ENCODE assay signal across 11 cellular contexts in the genomic region with DNA sequence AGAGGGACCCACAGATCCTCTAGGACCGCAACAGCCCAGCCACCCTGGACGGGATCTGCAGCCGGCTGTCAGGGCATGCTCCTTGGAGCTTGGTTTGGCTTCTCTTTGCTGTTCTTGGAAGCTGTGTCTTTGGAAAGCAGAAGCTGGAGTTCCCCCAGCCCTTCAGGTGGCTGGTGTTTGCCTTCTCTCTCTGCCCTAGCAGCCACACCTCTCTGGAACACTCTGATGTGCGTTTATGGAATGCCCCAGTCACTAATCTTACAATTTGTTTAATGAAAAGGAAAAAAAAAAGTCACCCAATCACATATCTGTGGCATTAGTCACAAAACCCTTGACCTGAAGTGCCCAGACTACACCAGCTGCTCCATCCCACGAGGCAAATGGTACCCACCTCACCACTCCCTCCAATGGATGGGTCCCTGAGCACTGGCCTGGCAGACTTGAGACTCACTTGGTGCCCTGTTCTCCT.
DNase-seq lines count a peak whose midpoint lies in the region; TF ChIP-seq lines count a peak whose summit lies in the region.
"Had no signal": no experiment of that assay in that cellular context is flagged by ENCODE, and none has a peak within 500 bp of the region (broad histone marks: within the 10 kb centered on the region; RNA-seq: fewer than 3 reads in every experiment).

No MANE protein-coding gene starts in this region.

- peaks cover 34 to 67% (median 48%) of the 10 kb centered on the region in 3 donors for H3K4me1 ChIP-seq in esophagus squamous epithelium
- H3K4me1 ChIP-seq in stomach, result peaks cover 18 to 34% (median 31%) of the 10 kb centered on the region in 4 donors

- no peaks in the 10 kb centered on the region for H3K4me1 Mint-ChIP-seq in activated CD4-positive, alpha-beta T cell treated with anti-CD3 and anti-CD28 coated beads, Interleukin-2, amount 10 ng/mL, durations not matched to agents 24 days and 14 days

- no peaks in the 10 kb centered on the region for H3K27me3 ChIP-seq in esophagus squamous epithelium
- H3K27me3 ChIP-seq in stomach, result no peaks in the 10 kb centered on the region
- H3K27me3 ChIP-seq: right atrium auricular region had no signal

- H3K9me3 ChIP-seq in esophagus squamous epithelium (no peaks in the 10 kb centered on the region), stomach (no peaks in the 10 kb centered on the region)
- H3K9me3 ChIP-seq: right atrium auricular region had no signal

- peak overlapping the region in 1 of 4 donors; percentile 17 for H3K4me3 ChIP-seq in esophagus squamous epithelium
- H3K4me3 ChIP-seq in stomach, result no peak overlapping the region
- H3K4me3 ChIP-seq: right atrium auricular region had no signal

- no peak overlapping the region for H3K27ac Mint-ChIP-seq in activated CD4-positive, alpha-beta T cell treated with anti-CD3 and anti-CD28 coated beads, Interleukin-2, amount 10 ng/mL, durations not matched to agents 24 days and 14 days

- DNase-seq in NCI-H146 (lab: John Stamatoyannopoulos, UW) (peak; percentile 47), NCI-H146 treated with DMSO at 0.1 percent for 48 hours (lab: John Stamatoyannopoulos, UW; ENCODE audit: unreplicated experiment) (no peak), NCI-H69 (lab: John Stamatoyannopoulos, UW) (peak; percentile 83), esophagus squamous epithelium (lab: John Stamatoyannopoulos, UW) (no peak), stomach (peak; percentile 60), substantia nigra (lab: John Stamatoyannopoulos, UW) (no peak)
- no peak for DNase-seq in activated CD4-positive, alpha-beta T cell treated with anti-CD3 and anti-CD28 coated beads, Interleukin-2, amount 10 ng/mL, durations not matched to agents 24 days and 14 days
- no peak for DNase-seq in central memory CD4-positive, alpha-beta T cell
- DNase-seq: activated T-cell treated with anti-CD3 and anti-CD28 coated beads, Interleukin-2, amount 50 U/mL, for 4 hours had no signal

- TF ChIP-seq CTCF in esophagus squamous epithelium (IDR thresholded peaks at IDR 0.05), result no peak
- no peak for TF ChIP-seq CTCF in stomach (IDR thresholded peaks at IDR 0.05)

- peak overlapping the region; percentile 73 to 87 (median 77) for H3K27ac ChIP-seq in esophagus squamous epithelium
- H3K27ac ChIP-seq in stomach, result peak overlapping the region; percentile 24 to 83 (median 73)
- no peak overlapping the region for H3K27ac ChIP-seq in substantia nigra (ENCODE audit: low read depth, low read length, poor library complexity, severe bottlenecking)
- H3K27ac ChIP-seq: right atrium auricular region had no signal

- no peaks in the 10 kb centered on the region for H3K9me3 Mint-ChIP-seq in activated CD4-positive, alpha-beta T cell treated with anti-CD3 and anti-CD28 coated beads, Interleukin-2, amount 10 ng/mL, durations not matched to agents 24 days and 14 days
- H3K9me3 Mint-ChIP-seq: activated T-cell treated with anti-CD3 and anti-CD28 coated beads, Interleukin-2, amount 50 U/mL, for 4 hours; H9 had no signal

- TF ChIP-seq POLR2A in esophagus squamous epithelium (IDR thresholded peaks at IDR 0.05), result no peak
- no peak for TF ChIP-seq POLR2A in stomach (IDR thresholded peaks at IDR 0.05)

- no peaks in the 10 kb centered on the region for H3K27me3 Mint-ChIP-seq in activated CD4-positive, alpha-beta T cell treated with anti-CD3 and anti-CD28 coated beads, Interleukin-2, amount 10 ng/mL, durations not matched to agents 24 days and 14 days

- intact Hi-C loops in esophagus squamous epithelium (cut with DNase I), result no loop called here
- intact Hi-C loops in stomach (cut with DNase I; ENCODE audit: low total_unique reads), result no loop called here
- intact Hi-C loops in activated CD4-positive, alpha-beta T cell treated with anti-CD3 and anti-CD28 coated beads, Interleukin-2, amount 10 ng/mL, durations not matched to agents 24 days and 14 days (cut with micrococcal nuclease), result no loop called here

- H3K36me3 Mint-ChIP-seq in activated CD4-positive, alpha-beta T cell treated with anti-CD3 and anti-CD28 coated beads, Interleukin-2, amount 10 ng/mL, durations not matched to agents 24 days and 14 days (ENCODE audit: low read depth), result no peaks in the 10 kb centered on the region

- no peak overlapping the region for H3K4me3 Mint-ChIP-seq in activated CD4-positive, alpha-beta T cell treated with anti-CD3 and anti-CD28 coated beads, Interleukin-2, amount 10 ng/mL, durations not matched to agents 24 days and 14 days
- H3K4me3 Mint-ChIP-seq: activated T-cell treated with anti-CD3 and anti-CD28 coated beads, Interleukin-2, amount 50 U/mL, for 4 hours; H9 had no signal

- TF ChIP-seq EP300 in stomach (IDR thresholded peaks at IDR 0.05), result no peak

- 0 to 28% methylated on average over 1 to 2 of the region's 5 CpGs for WGBS in esophagus squamous epithelium, 2 donors
- 21 to 39% (median 24%) methylated on average over 2 to 5 of the region's 5 CpGs for WGBS in stomach, 5 donors

- H3K36me3 ChIP-seq in esophagus squamous epithelium (no peaks in the 10 kb centered on the region), stomach (no peaks in the 10 kb centered on the region)
- H3K36me3 ChIP-seq: right atrium auricular region had no signal

Comparison
In these comparisons a context has a peak if more than half of its experiments do, and no peak if none do; other contexts are left out.
1. DNase-seq: peak in NCI-H146 (single experiment), NCI-H69 (single experiment) and stomach (single experiment); none in NCI-H146 treated with DMSO at 0.1 percent for 48 hours (single experiment), esophagus squamous epithelium (single experiment), substantia nigra (0 of 49), activated CD4-positive, alpha-beta T cell treated with anti-CD3 and anti-CD28 coated beads, Interleukin-2, amount 10 ng/mL, durations not matched to agents 24 days and 14 days (single experiment) and central memory CD4-positive, alpha-beta T cell (single experiment).